ENCODE assay signal across 8 cellular contexts in genomic region chr5:34959323-34959722, GRCh38. TPM values are rescaled to one million over a fixed set of nuclear protein-coding genes. Genes with fewer than 3 reads are reported as not detected.
A peak's percentile ranks its signal among the peaks of the same experiment; 100 is the strongest.
DNase-seq lines count a peak whose midpoint lies in the region; ATAC-seq and TF ChIP-seq lines count a peak whose summit lies in the region.

No MANE protein-coding gene starts in this region.

- no peaks in the 10 kb centered on the region for H3K4me1 ChIP-seq in uterus

- no peaks in the 10 kb centered on the region for H3K9me3 ChIP-seq in uterus

- TF ChIP-seq POLR2A in uterus (IDR thresholded peaks at IDR 0.05), result no peak

- peak; percentile 97 for ATAC-seq in GM18868 (IDR thresholded peaks at IDR 0.05; ENCODE audit: unreplicated experiment)
- ATAC-seq in HG02970 (IDR thresholded peaks at IDR 0.05; ENCODE audit: low FRiP score, unreplicated experiment), result peak; percentile 88
- peak; percentile 83 for ATAC-seq in stimulated activated naive CD8-positive, alpha-beta T cell treated with anti-CD3 and anti-CD28 coated beads, Interleukin-15, Interleukin-2, amounts not matched to agents 100 U/mL and 50 U/mL, for 24 hours

- DNase-seq in A172 (ENCODE audit: low spot score), result peak; percentile 51
- DNase-seq in activated T-cell treated with anti-CD3 and anti-CD28 coated beads, Interleukin-2, amount 50 U/mL, for 48 hours, result peak; percentile 27 to 28
- no peak for DNase-seq in stimulated activated naive CD8-positive, alpha-beta T cell treated with anti-CD3 and anti-CD28 coated beads, Interleukin-15, Interleukin-2, amounts not matched to agents 100 U/mL and 50 U/mL, for 24 hours
- DNase-seq in uterus, result no peak
- DNase-seq in inferior parietal cortex (ENCODE audit: extremely low spot score), result no peak
- no peak for DNase-seq in SW480 (ENCODE audit: low spot score)

- no peaks in the 10 kb centered on the region for H3K27me3 ChIP-seq in uterus

- no peak overlapping the region for H3K27ac ChIP-seq in uterus

- H3K4me3 ChIP-seq in uterus, result no peak overlapping the region

- intact Hi-C loops in uterus (cut with DNase I; ENCODE audit: low total_unique reads), result no loop called here

- no peaks in the 10 kb centered on the region for H3K36me3 ChIP-seq in uterus

- no peak for TF ChIP-seq CTCF in uterus (IDR thresholded peaks at IDR 0.05)

RNA-seq across cellular contexts. Expression of gene DNAJC21, which starts 30.0 kb away (rescaled TPM):
- 36.1 and 53.1 TPM in 2 replicates for total RNA-seq in A172 (2014; rRNA removed; shearing (Covaris generic))
- 10 to 100 TPM; 15.9 to 55.4 (median 44.0) TPM for total RNA-seq in uterus

RNA-seq across cellular contexts. Expression of gene BRIX1, which starts 43.8 kb away (rescaled TPM):
- total RNA-seq in A172 (2014; rRNA removed; shearing (Covaris generic)), result 91.9 and 128 TPM in 2 replicates
- total RNA-seq in uterus, result 10 to 100 TPM in 3 of 4 donors, 1 to 10 TPM in 1; 6.4 to 46.0 (median 28.6) TPM

RNA-seq across cellular contexts. Expression of gene RAD1, which starts 44.0 kb away (rescaled TPM):
- total RNA-seq in A172 (2014; rRNA removed; shearing (Covaris generic)), result 35.8 and 40.6 TPM in 2 replicates
- total RNA-seq in uterus, result 10 to 100 TPM in 3 of 4 donors, 1 to 10 TPM in 1; 5.1 to 36.2 (median 25.0) TPM

Comparison
In these comparisons a context has a peak if more than half of its experiments do, and no peak if none do; other contexts are left out.
1. DNase-seq: peak in A172 (single experiment) and activated T-cell treated with anti-CD3 and anti-CD28 coated beads, Interleukin-2, amount 50 U/mL, for 48 hours (2 of 2); none in stimulated activated naive CD8-positive, alpha-beta T cell treated with anti-CD3 and anti-CD28 coated beads, Interleukin-15, Interleukin-2, amounts not matched to agents 100 U/mL and 50 U/mL, for 24 hours (single experiment), uterus (0 of 2), inferior parietal cortex (single experiment) and SW480 (single experiment).
2. Peak in every context shown above with its lines, with median percentiles within 50 percentile points of each other: ATAC-seq.